Comparison of ENCODE assay signal across 8 cellular contexts in genomic region chr9:26656003-26656940, GRCh38.
DNase-seq lines count a peak whose midpoint lies in the region; ATAC-seq and TF ChIP-seq lines count a peak whose summit lies in the region.

No MANE protein-coding gene starts in this region.

- in situ Hi-C loops in Panc1 (cut with HindIII; ENCODE audit: low pct_unique_long_range_greater_than_20kb, low sequenced_read_pairs): no loop called here

- BruUV-seq in Panc1 (replicated peaks; lab: Mats Ljungman, UMichigan): no TSS peak

- POLR2A ChIA-PET in Panc1 (lab: Charles Lee): no interaction called here

- H3K79me2 ChIP-seq in ACC112 (ENCODE audit: control insufficient read depth, insufficient read depth, low read length, unreplicated experiment): no peaks in the 10 kb centered on the region

- WGBS in esophagus squamous epithelium, 2 donors: 36 to 39% methylated on average over 13 to 14 of the region's 14 CpGs
- 46 to 54% methylated on average over 14 of the region's 14 CpGs for WGBS in heart right ventricle, 2 donors

- H3K36me3 ChIP-seq in ACC112 (ENCODE audit: insufficient read depth, low read length) (no peaks in the 10 kb centered on the region), Panc1 (ENCODE audit: control insufficient read depth, insufficient read depth, low read length) (no peaks in the 10 kb centered on the region), upper lobe of right lung (no peaks in the 10 kb centered on the region), esophagus squamous epithelium (no peaks in the 10 kb centered on the region), heart right ventricle (no peaks in the 10 kb centered on the region)

- H3K9me3 ChIP-seq in Panc1 (ENCODE audit: control insufficient read depth, insufficient read depth, low read depth, low read length) (no peaks in the 10 kb centered on the region), upper lobe of right lung (no peaks in the 10 kb centered on the region), esophagus squamous epithelium (no peaks in the 10 kb centered on the region), heart right ventricle (no peaks in the 10 kb centered on the region)

- peak; percentile 44 for TF ChIP-seq CTCF in Panc1 (IDR thresholded peaks at IDR 0.05)
- TF ChIP-seq CTCF in fibroblast of villous mesenchyme (IDR thresholded peaks at IDR 0.05; ENCODE audit: insufficient read depth, low read depth, low read length): peak; percentile 23
- peak; percentile 44 for TF ChIP-seq CTCF in upper lobe of right lung (IDR thresholded peaks at IDR 0.05)
- TF ChIP-seq CTCF in esophagus squamous epithelium (IDR thresholded peaks at IDR 0.05): peak in 1 of 6 experiments; percentile 17
- peak in 3 of 9 donors; percentile 8 to 26 (median 15) for TF ChIP-seq CTCF in heart right ventricle (IDR thresholded peaks at IDR 0.05)

- no peaks in the 10 kb centered on the region for H3K4me1 ChIP-seq in ACC112 (ENCODE audit: control insufficient read depth, insufficient read depth, low read length, unreplicated experiment)
- no peaks in the 10 kb centered on the region for H3K4me1 ChIP-seq in Panc1 (ENCODE audit: control insufficient read depth, insufficient read depth, low read length)
- no peaks in the 10 kb centered on the region for H3K4me1 ChIP-seq in upper lobe of right lung
- no peaks in the 10 kb centered on the region for H3K4me1 ChIP-seq in esophagus squamous epithelium
- H3K4me1 ChIP-seq in heart right ventricle: no peaks in the 10 kb centered on the region

- ATAC-seq in GM19324 (IDR thresholded peaks at IDR 0.05; ENCODE audit: low FRiP score, unreplicated experiment) (peak; percentile 60), Panc1 (no peak), upper lobe of right lung (peak; percentile 60), HG03460 (IDR thresholded peaks at IDR 0.05; ENCODE audit: unreplicated experiment) (no peak), heart right ventricle (no peak)

- DNase-seq in Panc1 (ENCODE audit: low read depth, low spot score) (no peak), fibroblast of villous mesenchyme (ENCODE audit: low read depth) (no peak), upper lobe of right lung (no peak), esophagus squamous epithelium (lab: John Stamatoyannopoulos, UW) (no peak), heart right ventricle (no peak)

- intact Hi-C loops in Panc1 (cut with micrococcal nuclease; ENCODE audit: unreplicated experiment): no loop called here
- intact Hi-C loops in upper lobe of right lung (cut with DNase I): no loop called here
- intact Hi-C loops in esophagus squamous epithelium (cut with DNase I): no loop called here
- intact Hi-C loops in heart right ventricle (cut with DNase I): loop anchor here in 2 of 10 donors (10.0 kb wide), 2 partner anchors 81 to 281 kb away; no protein-coding TSS in a partner anchor

- H3K27ac ChIP-seq in ACC112 (ENCODE audit: low read depth, low read length): no peak overlapping the region
- H3K27ac ChIP-seq in Panc1 (ENCODE audit: low read length): no peak overlapping the region
- no peak overlapping the region for H3K27ac ChIP-seq in upper lobe of right lung
- no peak overlapping the region for H3K27ac ChIP-seq in esophagus squamous epithelium
- no peak overlapping the region for H3K27ac ChIP-seq in heart right ventricle

- no peak for TF ChIP-seq POLR2A in esophagus squamous epithelium (IDR thresholded peaks at IDR 0.05)

- H3K27me3 ChIP-seq in ACC112 (ENCODE audit: insufficient read depth, low read length) (peaks cover 29% of the 10 kb centered on the region), Panc1 (ENCODE audit: control insufficient read depth, insufficient read depth, low read length) (no peaks in the 10 kb centered on the region), upper lobe of right lung (no peaks in the 10 kb centered on the region), esophagus squamous epithelium (peaks cover 0 to 6% (median 0%) of the 10 kb centered on the region in 4 donors), heart right ventricle (peaks cover 0 to 14% (median 0%) of the 10 kb centered on the region in 7 donors)

- CTCF ChIA-PET in Panc1 (lab: Charles Lee): no interaction called here

- peak overlapping the region; percentile 78 for H2AFZ ChIP-seq in ACC112 (ENCODE audit: low read length, unreplicated experiment)

- peak overlapping the region; percentile 69 for H3K4me3 ChIP-seq in ACC112 (ENCODE audit: low read depth, low read length)
- H3K4me3 ChIP-seq in Panc1 (ENCODE audit: low read depth in 2 of 2, low read length in 2 of 2): no peak overlapping the region
- no peak overlapping the region for H3K4me3 ChIP-seq in fibroblast of villous mesenchyme (ENCODE audit: low read depth, low read length)
- no peak overlapping the region for H3K4me3 ChIP-seq in upper lobe of right lung
- no peak overlapping the region for H3K4me3 ChIP-seq in esophagus squamous epithelium
- no peak overlapping the region for H3K4me3 ChIP-seq in heart right ventricle

Comparison
In these comparisons a context has a peak if more than half of its experiments do, and no peak if none do; other contexts are left out.
1. ATAC-seq: peak in GM19324 (single experiment) and upper lobe of right lung (single experiment); none in Panc1 (single experiment), HG03460 (single experiment) and heart right ventricle (0 of 8).